ENCODE assay signal across 14 cellular contexts in the genomic region with DNA sequence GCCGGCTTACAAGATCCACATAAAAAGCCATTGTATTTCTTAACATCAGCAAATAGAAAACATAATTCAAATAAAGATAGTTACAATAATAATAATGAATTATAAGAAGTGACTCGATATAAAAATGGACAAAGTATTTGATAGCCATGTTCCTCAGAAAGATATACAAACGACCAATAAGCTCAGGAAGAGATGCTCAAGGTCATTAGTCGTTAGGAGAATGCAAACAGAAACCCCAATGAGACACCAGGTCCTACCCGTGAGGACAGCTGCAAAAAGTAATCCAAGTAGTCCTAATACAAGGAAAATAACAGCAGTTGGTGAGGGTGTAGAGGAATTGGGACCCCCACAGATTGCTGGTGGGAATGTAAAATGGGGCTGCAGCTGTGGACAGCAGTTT. TPM values are rescaled to one million over a fixed set of nuclear protein-coding genes. Genes with fewer than 3 reads are reported as not detected.
DNase-seq lines count a peak whose midpoint lies in the region; ATAC-seq and TF ChIP-seq lines count a peak whose summit lies in the region.
"Had no signal": no experiment of that assay in that cellular context is flagged by ENCODE, and none has a peak within 500 bp of the region (broad histone marks: within the 10 kb centered on the region; RNA-seq: fewer than 3 reads in every experiment).

No MANE protein-coding gene starts in this region.

- BruUV-seq in PC-9 (replicated peaks; lab: Mats Ljungman, UMichigan), result no TSS peak

- no peak overlapping the region for H3K27ac Mint-ChIP-seq in activated CD4-positive, alpha-beta T cell treated with anti-CD3 and anti-CD28 coated beads for 36 hours
- no peak overlapping the region for H3K27ac Mint-ChIP-seq in activated CD4-positive, alpha-beta T cell treated with anti-CD3 and anti-CD28 coated beads, Interleukin-2, amount 10 ng/mL, durations not matched to agents 24 days and 14 days
- H3K27ac Mint-ChIP-seq: CD4-positive, CD25-positive, alpha-beta regulatory T cell had no signal

- no peaks in the 10 kb centered on the region for H3K9me2 ChIP-seq in PC-9 (ENCODE audit: insufficient read depth)

- H3K27me3 ChIP-seq in gastroesophageal sphincter (no peaks in the 10 kb centered on the region), vagina (no peaks in the 10 kb centered on the region), PC-9 (ENCODE audit: insufficient read depth, low read depth) (peaks cover 14% of the 10 kb centered on the region)

- H3K4me3 Mint-ChIP-seq in activated CD4-positive, alpha-beta T cell treated with anti-CD3 and anti-CD28 coated beads for 36 hours, result no peak overlapping the region
- H3K4me3 Mint-ChIP-seq in activated CD4-positive, alpha-beta T cell treated with anti-CD3 and anti-CD28 coated beads, Interleukin-2, amount 10 ng/mL, durations not matched to agents 24 days and 14 days, result no peak overlapping the region
- H3K4me3 Mint-ChIP-seq: CD4-positive, CD25-positive, alpha-beta regulatory T cell had no signal

- H2AFZ ChIP-seq in PC-9, result no peak overlapping the region

- H3K9me3 ChIP-seq in gastroesophageal sphincter (no peaks in the 10 kb centered on the region), vagina (no peaks in the 10 kb centered on the region), PC-9 (ENCODE audit: insufficient read depth, low read depth) (no peaks in the 10 kb centered on the region)
- H3K9me3 ChIP-seq: BLaER1 treated with 17β-estradiol and CSF1 and Interleukin-3, amounts not matched to agents 10 nM and 100 nM had no signal

- H3K4me3 ChIP-seq in gastroesophageal sphincter (no peak overlapping the region), vagina (no peak overlapping the region), PC-9 (no peak overlapping the region)
- H3K4me3 ChIP-seq: BLaER1 treated with 17β-estradiol and CSF1 and Interleukin-3, amounts not matched to agents 10 nM and 100 nM had no signal

- DNase-seq in activated CD4-positive, alpha-beta T cell treated with anti-CD3 and anti-CD28 coated beads for 36 hours, result peak; percentile 1
- DNase-seq in activated CD4-positive, alpha-beta T cell treated with anti-CD3 and anti-CD28 coated beads, Interleukin-2, amount 10 ng/mL, durations not matched to agents 24 days and 14 days, result no peak
- DNase-seq in LHCN-M2 (ENCODE audit: low read depth) (peak; percentile 4), vagina (ENCODE audit: extremely low spot score in 2 of 2) (no peak), PC-9 (no peak), NCI-H2081 treated with DMSO at 0.1 percent for 48 hours (lab: John Stamatoyannopoulos, UW) (no peak)
- DNase-seq: 8988T; ACHN; CD4-positive, CD25-positive, alpha-beta regulatory T cell; DMS53; GF-D8; HCEC 1CT had no signal

- TF ChIP-seq CTCF in gastroesophageal sphincter (IDR thresholded peaks at IDR 0.05) (no peak), vagina (IDR thresholded peaks at IDR 0.05) (no peak), PC-9 (conservative IDR thresholded peaks at IDR 0.05) (no peak)

- H3K79me2 ChIP-seq in PC-9 (ENCODE audit: low read depth), result no peaks in the 10 kb centered on the region

- H3K9me3 Mint-ChIP-seq in activated CD4-positive, alpha-beta T cell treated with anti-CD3 and anti-CD28 coated beads for 36 hours (ENCODE audit: low read depth), result no peaks in the 10 kb centered on the region
- no peaks in the 10 kb centered on the region for H3K9me3 Mint-ChIP-seq in activated CD4-positive, alpha-beta T cell treated with anti-CD3 and anti-CD28 coated beads, Interleukin-2, amount 10 ng/mL, durations not matched to agents 24 days and 14 days
- H3K9me3 Mint-ChIP-seq: CD4-positive, CD25-positive, alpha-beta regulatory T cell had no signal

- no peaks in the 10 kb centered on the region for H3K4me1 Mint-ChIP-seq in activated CD4-positive, alpha-beta T cell treated with anti-CD3 and anti-CD28 coated beads for 36 hours
- no peaks in the 10 kb centered on the region for H3K4me1 Mint-ChIP-seq in activated CD4-positive, alpha-beta T cell treated with anti-CD3 and anti-CD28 coated beads, Interleukin-2, amount 10 ng/mL, durations not matched to agents 24 days and 14 days
- H3K4me1 Mint-ChIP-seq: CD4-positive, CD25-positive, alpha-beta regulatory T cell had no signal

- H3K4me1 ChIP-seq in gastroesophageal sphincter (peaks cover 7 to 46% (median 13%) of the 10 kb centered on the region in 3 donors), vagina (peaks cover 19% of the 10 kb centered on the region), PC-9 (replicated peaks; ENCODE audit: insufficient read depth) (no peaks in the 10 kb centered on the region)

- H3K27me3 Mint-ChIP-seq in activated CD4-positive, alpha-beta T cell treated with anti-CD3 and anti-CD28 coated beads for 36 hours, result peaks cover 4% of the 10 kb centered on the region
- H3K27me3 Mint-ChIP-seq in activated CD4-positive, alpha-beta T cell treated with anti-CD3 and anti-CD28 coated beads, Interleukin-2, amount 10 ng/mL, durations not matched to agents 24 days and 14 days, result peaks cover 9% of the 10 kb centered on the region

- no peaks in the 10 kb centered on the region for H4K20me1 ChIP-seq in PC-9 (ENCODE audit: insufficient read depth)

- CTCF ChIA-PET in activated CD4-positive, alpha-beta T cell treated with anti-CD3 and anti-CD28 coated beads for 36 hours (lab: Charles Lee), result no interaction called here
- CTCF ChIA-PET in PC-9 (lab: Charles Lee), result no interaction called here

- no peak overlapping the region for H3K4me2 ChIP-seq in PC-9
- H3K4me2 ChIP-seq: BLaER1 treated with 17β-estradiol and CSF1 and Interleukin-3, amounts not matched to agents 10 nM and 100 nM had no signal

- no peaks in the 10 kb centered on the region for H3F3A ChIP-seq in PC-9 (ENCODE audit: insufficient read depth, low read depth)

- TF ChIP-seq EP300 in gastroesophageal sphincter (IDR thresholded peaks at IDR 0.05), result no peak

- TF ChIP-seq POLR2A in gastroesophageal sphincter (IDR thresholded peaks at IDR 0.05), result no peak
- no peak for TF ChIP-seq POLR2A in vagina (IDR thresholded peaks at IDR 0.05)

- POLR2A ChIA-PET in activated CD4-positive, alpha-beta T cell treated with anti-CD3 and anti-CD28 coated beads for 36 hours (lab: Charles Lee), result no interaction called here
- POLR2A ChIA-PET in PC-9 (lab: Charles Lee; ENCODE audit: unreplicated experiment), result no interaction called here

- ATAC-seq in activated CD4-positive, alpha-beta T cell treated with anti-CD3 and anti-CD28 coated beads for 36 hours, result no peak
- ATAC-seq in gastroesophageal sphincter, result no peak

- 75 to 84% methylated on average over 4 to 5 of the region's 5 CpGs for WGBS in gastroesophageal sphincter (ENCODE audit: low coverage in 1 of 2), 2 donors

- H3K36me3 ChIP-seq in gastroesophageal sphincter (no peaks in the 10 kb centered on the region), vagina (no peaks in the 10 kb centered on the region), PC-9 (ENCODE audit: low read depth) (no peaks in the 10 kb centered on the region)
- H3K36me3 ChIP-seq: BLaER1 treated with 17β-estradiol and CSF1 and Interleukin-3, amounts not matched to agents 10 nM and 100 nM had no signal

- peak overlapping the region in 3 of 4 donors; percentile 88 to 94 (median 89) for H3K27ac ChIP-seq in gastroesophageal sphincter
- H3K27ac ChIP-seq in vagina, result peak overlapping the region; percentile 82
- no peak overlapping the region for H3K27ac ChIP-seq in PC-9
- H3K27ac ChIP-seq: BLaER1 treated with 17β-estradiol and CSF1 and Interleukin-3, amounts not matched to agents 10 nM and 100 nM had no signal

- no peaks in the 10 kb centered on the region for H3K36me3 Mint-ChIP-seq in activated CD4-positive, alpha-beta T cell treated with anti-CD3 and anti-CD28 coated beads for 36 hours (ENCODE audit: low read depth)
- no peaks in the 10 kb centered on the region for H3K36me3 Mint-ChIP-seq in activated CD4-positive, alpha-beta T cell treated with anti-CD3 and anti-CD28 coated beads, Interleukin-2, amount 10 ng/mL, durations not matched to agents 24 days and 14 days (ENCODE audit: low read depth)
- H3K36me3 Mint-ChIP-seq: CD4-positive, CD25-positive, alpha-beta regulatory T cell had no signal

- intact Hi-C loops in activated CD4-positive, alpha-beta T cell treated with anti-CD3 and anti-CD28 coated beads for 36 hours (cut with DNase I, micrococcal nuclease), result no loop called here
- intact Hi-C loops in activated CD4-positive, alpha-beta T cell treated with anti-CD3 and anti-CD28 coated beads, Interleukin-2, amount 10 ng/mL, durations not matched to agents 24 days and 14 days (cut with micrococcal nuclease), result no loop called here
- intact Hi-C loops in vagina (cut with DNase I) (no loop called here), PC-9 (cut with micrococcal nuclease; ENCODE audit: unreplicated experiment) (no loop called here)

RNA-seq across cellular contexts. Expression of gene INPP5A, which starts 54.2 kb away (rescaled TPM):
- 1 to 10 TPM; 8.1 to 9.3 TPM for total RNA-seq in activated CD4-positive, alpha-beta T cell treated with anti-CD3 and anti-CD28 coated beads for 36 hours
- 10.3 and 10.5 TPM in 2 replicates for total RNA-seq in activated CD4-positive, alpha-beta T cell treated with anti-CD3 and anti-CD28 coated beads, Interleukin-2, amount 10 ng/mL, durations not matched to agents 24 days and 14 days
- total RNA-seq in LHCN-M2 (2014; rRNA removed), result 15.9 and 16.0 TPM in 2 replicates
- 11.8 TPM for polyA plus RNA-seq in LHCN-M2 (2012)
- total RNA-seq in gastroesophageal sphincter, result 100 to 1,000 TPM; 111 to 288 (median 215) TPM
- 24.3 TPM for total RNA-seq in vagina
- 18.4 and 18.8 TPM in 2 replicates for total RNA-seq in PC-9 (2021)

Comparison
In these comparisons a context has a peak if more than half of its experiments do, and no peak if none do; other contexts are left out.
1. DNase-seq: peak in activated CD4-positive, alpha-beta T cell treated with anti-CD3 and anti-CD28 coated beads for 36 hours (single experiment) and LHCN-M2 (single experiment); none in activated CD4-positive, alpha-beta T cell treated with anti-CD3 and anti-CD28 coated beads, Interleukin-2, amount 10 ng/mL, durations not matched to agents 24 days and 14 days (single experiment), vagina (0 of 2), PC-9 (0 of 2) and NCI-H2081 treated with DMSO at 0.1 percent for 48 hours (single experiment).